In genomic region chr1:43359696-43360095, GRCh38 we compare ENCODE assay signal across 1 cellular context.
TF ChIP-seq lines count a peak whose summit lies in the region.

No MANE protein-coding gene starts in this region.

TF ChIP-seq in H1, 55 proteins besides CTCF, POLR2A, EP300 and RAD21:
- TF ChIP-seq USF2 (IDR thresholded peaks at IDR 0.05; ENCODE audit: low read length) (no peak), FOSL1 (IDR thresholded peaks at IDR 0.05; ENCODE audit: insufficient read depth, low read depth, low read length) (no peak), CHD2 (IDR thresholded peaks at IDR 0.05; ENCODE audit: low read length) (no peak), SIN3A (conservative IDR thresholded peaks at IDR 0.05 in 1 of 2, IDR thresholded peaks at IDR 0.05 in 1 of 2; ENCODE audit: low read depth in 1 of 2, low read length in 2 of 2) (no peak), KDM4A (IDR thresholded peaks at IDR 0.05; ENCODE audit: low read depth, low read length, severe bottlenecking) (no peak)
